In the genomic region with DNA sequence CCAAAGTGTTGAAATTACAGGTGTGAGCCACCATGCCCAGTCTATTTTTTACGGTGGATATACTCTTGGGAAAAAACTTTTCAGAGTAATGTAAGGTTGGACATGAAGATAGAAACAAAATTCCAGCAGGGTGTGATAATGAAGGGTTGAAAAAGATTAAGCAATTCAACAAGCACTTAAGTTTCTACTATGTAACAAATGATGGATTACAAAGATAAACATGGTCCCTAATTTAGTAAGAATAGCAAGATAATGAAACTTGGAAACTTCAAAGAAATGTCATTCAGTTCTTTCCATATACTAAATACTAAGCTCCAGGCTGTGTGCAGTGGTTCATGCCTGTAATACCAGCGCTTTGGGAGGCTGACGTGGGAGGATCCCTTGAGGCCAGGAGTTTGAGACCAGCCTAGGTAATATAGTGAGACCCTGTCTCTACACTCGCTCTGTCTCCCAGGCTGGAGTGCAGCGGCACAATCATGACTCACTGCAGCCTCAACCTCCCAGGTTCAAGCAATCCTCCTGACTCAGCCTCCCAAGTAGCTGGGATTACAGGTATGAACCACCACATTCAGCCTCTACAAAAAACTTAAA, we compare ENCODE assay signal across 18 cellular contexts. TPM values are rescaled to one million over a fixed set of nuclear protein-coding genes. Genes with fewer than 3 reads are reported as not detected.
A peak's percentile ranks its signal among the peaks of the same experiment; 100 is the strongest.
DNase-seq lines count a peak whose midpoint lies in the region; ATAC-seq, FAIRE-seq and TF ChIP-seq lines count a peak whose summit lies in the region.
"Had no signal": no experiment of that assay in that cellular context is flagged by ENCODE, and none has a peak within 500 bp of the region (broad histone marks: within the 10 kb centered on the region; RNA-seq: fewer than 3 reads in every experiment).

No MANE protein-coding gene starts in this region.

- H3K4me2 ChIP-seq in Karpas-422 (ENCODE audit: low read depth, low read length, poor library complexity, severe bottlenecking) (no peak overlapping the region), astrocyte (ENCODE audit: low read length) (no peak overlapping the region)
- H3K4me2 ChIP-seq: BLaER1, GM23338 had no signal

- H3K4me1 Mint-ChIP-seq in astrocyte (ENCODE audit: low read depth, unreplicated experiment): peaks cover 1% of the 10 kb centered on the region
- H3K4me1 Mint-ChIP-seq in osteocyte (ENCODE audit: unreplicated experiment): peaks cover 27% of the 10 kb centered on the region
- H3K4me1 Mint-ChIP-seq: CD8-positive, alpha-beta memory T cell; GM23338 had no signal

- H3K4me3 Mint-ChIP-seq in astrocyte (ENCODE audit: unreplicated experiment): no peak overlapping the region
- no peak overlapping the region for H3K4me3 Mint-ChIP-seq in osteocyte (ENCODE audit: unreplicated experiment)
- H3K4me3 Mint-ChIP-seq: CD8-positive, alpha-beta memory T cell; GM23338 had no signal

- no peak for TF ChIP-seq CTCF in astrocyte (IDR thresholded peaks at IDR 0.05; ENCODE audit: insufficient read depth, low read depth, low read length)
- TF ChIP-seq CTCF in osteocyte (IDR thresholded peaks at IDR 0.05): no peak

- no peak overlapping the region for H2AFZ ChIP-seq in Karpas-422 (ENCODE audit: low read length)
- no peak overlapping the region for H2AFZ ChIP-seq in astrocyte (ENCODE audit: low read depth, low read length)
- H2AFZ ChIP-seq: GM23338 had no signal

- H3K36me3 Mint-ChIP-seq in astrocyte (ENCODE audit: low read depth, unreplicated experiment) (peaks cover 8% of the 10 kb centered on the region), osteocyte (ENCODE audit: unreplicated experiment) (peaks cover 22% of the 10 kb centered on the region)

- H3K27me3 Mint-ChIP-seq in astrocyte (ENCODE audit: low read depth, unreplicated experiment) (no peaks in the 10 kb centered on the region), osteocyte (ENCODE audit: unreplicated experiment) (no peaks in the 10 kb centered on the region)

- ATAC-seq in HG02884 (IDR thresholded peaks at IDR 0.05; ENCODE audit: unreplicated experiment): no peak
- ATAC-seq: GM12878 had no signal

- H3K27me3 ChIP-seq in Karpas-422 (ENCODE audit: low read length): no peaks in the 10 kb centered on the region
- H3K27me3 ChIP-seq in astrocyte (ENCODE audit: insufficient read depth, low read length): no peaks in the 10 kb centered on the region
- H3K27me3 ChIP-seq: BLaER1 had no signal

- H3K9me2 ChIP-seq in Karpas-422 (replicated peaks; ENCODE audit: insufficient read depth, low read length): no peaks in the 10 kb centered on the region

- H3K79me2 ChIP-seq in Karpas-422 (ENCODE audit: low read length) (no peaks in the 10 kb centered on the region), astrocyte (ENCODE audit: insufficient read depth, low read length) (no peaks in the 10 kb centered on the region)

- H3K9ac ChIP-seq in Karpas-422 (ENCODE audit: low read length) (no peak overlapping the region), astrocyte (ENCODE audit: low read length) (no peak overlapping the region)
- H3K9ac ChIP-seq: BLaER1 had no signal

- H3K36me3 ChIP-seq in Karpas-422 (ENCODE audit: insufficient read depth, low read length) (peaks cover 8% of the 10 kb centered on the region; the same call in 1 of the 2 replicates), astrocyte (ENCODE audit: insufficient read depth, low read length) (peaks cover 3% of the 10 kb centered on the region)

- H3K27ac ChIP-seq in Karpas-422 (ENCODE audit: low read length) (no peak overlapping the region), astrocyte (ENCODE audit: low read depth, low read length) (no peak overlapping the region)
- H3K27ac ChIP-seq: 22Rv1, BLaER1, HL-60 had no signal

- H3K9me3 ChIP-seq in Karpas-422 (ENCODE audit: low read length) (no peaks in the 10 kb centered on the region), astrocyte (ENCODE audit: insufficient read depth, low read depth, low read length) (no peaks in the 10 kb centered on the region)
- H3K9me3 ChIP-seq: Caco-2 had no signal

- H3K4me1 ChIP-seq in Karpas-422 (ENCODE audit: low read length): peaks cover 7% of the 10 kb centered on the region
- peaks cover 9% of the 10 kb centered on the region for H3K4me1 ChIP-seq in astrocyte (ENCODE audit: insufficient read depth, low read length)
- H3K4me1 ChIP-seq: BLaER1 had no signal

- H3K27ac Mint-ChIP-seq in astrocyte (ENCODE audit: unreplicated experiment): no peak overlapping the region
- no peak overlapping the region for H3K27ac Mint-ChIP-seq in osteocyte (ENCODE audit: unreplicated experiment)
- H3K27ac Mint-ChIP-seq: GM23338 had no signal

- DNase-seq in DMS53 (lab: John Stamatoyannopoulos, UW) (peak; percentile 35), DMS53 treated with DMSO at 0.1 percent for 48 hours (lab: John Stamatoyannopoulos, UW; ENCODE audit: unreplicated experiment) (no peak), Karpas-422 (peak; percentile 37), astrocyte (ENCODE audit: low read depth) (peak; percentile 56), osteocyte (ENCODE audit: extremely low spot score, unreplicated experiment) (peak; percentile 25), NCI-H1092 treated with DMSO at 0.1 percent for 48 hours (lab: John Stamatoyannopoulos, UW) (no peak)
- DNase-seq in stimulated activated naive CD4-positive, alpha-beta T cell treated with Interleukin-2 at 50 U/mL for 16 hours (lab: John Stamatoyannopoulos, UW): no peak
- DNase-seq: AML-193; CD8-positive, alpha-beta memory T cell; DMS79; IMR-90 had no signal

- FAIRE-seq in astrocyte (lab: Jason Lieb, UNC): no peak
- FAIRE-seq: GM12878 had no signal

- H3K4me3 ChIP-seq in Karpas-422 (ENCODE audit: low read length): no peak overlapping the region
- H3K4me3 ChIP-seq in astrocyte (ENCODE audit: insufficient read depth, low read depth, low read length): no peak overlapping the region
- H3K4me3 ChIP-seq: BLaER1, GM12878, GM23338 had no signal

- H3K9me3 Mint-ChIP-seq in astrocyte (ENCODE audit: unreplicated experiment) (peaks cover 7% of the 10 kb centered on the region), osteocyte (ENCODE audit: unreplicated experiment) (no peaks in the 10 kb centered on the region)
- H3K9me3 Mint-ChIP-seq: CD8-positive, alpha-beta memory T cell; GM23338 had no signal

- H4K20me1 ChIP-seq in Karpas-422 (ENCODE audit: insufficient read depth, low read depth, low read length) (no peaks in the 10 kb centered on the region), astrocyte (ENCODE audit: insufficient read depth, low read length) (no peaks in the 10 kb centered on the region)
- H4K20me1 ChIP-seq: BLaER1 had no signal

RNA-seq across cellular contexts. Expression of a gene that starts 31.0 kb away (rescaled TPM):
- 18.7 TPM in 2 replicates for total RNA-seq in Karpas-422 (2014; rRNA removed; shearing (Covaris generic); ENCODE audit: low replicate concordance)
- total RNA-seq in astrocyte (67.6 and 74.1 TPM in 2 replicates), osteocyte (36.4 and 39.1 TPM in 2 replicates)

RNA-seq across cellular contexts. Expression of a gene that starts 41.7 kb away (rescaled TPM):
- 2.7 and 3.8 TPM in 2 replicates for total RNA-seq in Karpas-422 (2014; rRNA removed; shearing (Covaris generic); ENCODE audit: low replicate concordance)
- 10.1 and 12.4 TPM in 2 replicates for total RNA-seq in astrocyte
- total RNA-seq in osteocyte: 17.9 and 18.0 TPM in 2 replicates

Comparison
In these comparisons a context has a peak if more than half of its experiments do, and no peak if none do; other contexts are left out.
1. DNase-seq: peak in DMS53 (single experiment), Karpas-422 (single experiment), astrocyte (single experiment) and osteocyte (single experiment); none in DMS53 treated with DMSO at 0.1 percent for 48 hours (single experiment), stimulated activated naive CD4-positive, alpha-beta T cell treated with Interleukin-2 at 50 U/mL for 16 hours (single experiment) and NCI-H1092 treated with DMSO at 0.1 percent for 48 hours (single experiment).